In the genomic region with DNA sequence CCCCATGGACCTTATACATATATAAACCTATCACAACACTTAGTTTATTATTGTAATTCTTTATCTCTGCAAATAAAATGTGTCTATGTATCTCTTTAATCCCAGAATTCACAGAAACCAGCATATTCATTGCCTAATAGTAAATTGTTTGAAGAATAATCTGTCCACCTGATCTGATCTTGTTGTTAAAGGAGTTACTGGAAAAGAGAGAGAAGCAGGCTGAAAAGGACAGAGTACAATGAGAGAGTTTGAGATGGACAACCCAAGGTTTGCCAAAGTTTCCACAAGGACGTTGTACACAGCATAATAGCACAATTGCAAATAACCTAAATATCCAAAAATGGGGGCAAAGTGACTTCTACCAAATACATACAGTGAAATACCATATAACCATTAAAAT, we compare ENCODE assay signal across 24 cellular contexts.
"Had no signal": no experiment of that assay in that cellular context is flagged by ENCODE, and none has a peak within 500 bp of the region (broad histone marks: within the 10 kb centered on the region; RNA-seq: fewer than 3 reads in every experiment).

No MANE protein-coding gene starts in this region.

- H3K27ac ChIP-seq: SK-N-MC, WERI-Rb-1 had no signal

- H3K27ac Mint-ChIP-seq: activated CD4-positive, alpha-beta T cell treated with anti-CD3 and anti-CD28 coated beads for 36 hours; activated CD8-positive, alpha-beta T cell treated with anti-CD3 and anti-CD28 coated beads for 36 hours; activated T-cell treated with anti-CD3 and anti-CD28 coated beads, Interleukin-2, amount 50 U/mL, for 72 hours; activated T-helper 2 cell treated with anti-CD3 and anti-CD28 coated beads, Interferon-gamma antibody, Interleukin-2, Interleukin-4, amounts not matched to agents 10 μg/mL and 5 μg/mL and 100 μg/mL, durations not matched to agents 14 hours and 24 hours and 36 hours; T-cell had no signal

- H3K4me3 ChIP-seq: K562, SK-N-MC had no signal

- H3K4me3 Mint-ChIP-seq: activated CD4-positive, alpha-beta T cell treated with anti-CD3 and anti-CD28 coated beads for 36 hours; activated CD8-positive, alpha-beta T cell treated with anti-CD3 and anti-CD28 coated beads for 36 hours; activated T-cell treated with anti-CD3 and anti-CD28 coated beads, Interleukin-2, amount 50 U/mL, for 72 hours; T-cell had no signal

- H3K9me3 Mint-ChIP-seq: activated CD8-positive, alpha-beta T cell treated with anti-CD3 and anti-CD28 coated beads for 36 hours; activated T-cell treated with anti-CD3 and anti-CD28 coated beads, Interleukin-2, amount 50 U/mL, for 72 hours; activated T-helper 2 cell treated with anti-CD3 and anti-CD28 coated beads, Interferon-gamma antibody, Interleukin-2, Interleukin-4, amounts not matched to agents 10 μg/mL and 5 μg/mL and 100 μg/mL, durations not matched to agents 14 hours and 24 hours and 36 hours; T-cell had no signal

- H3K36me3 ChIP-seq: WERI-Rb-1 had no signal

- ATAC-seq: activated CD4-positive, alpha-beta T cell treated with anti-CD3 and anti-CD28 coated beads for 36 hours; activated CD8-positive, alpha-beta T cell treated with anti-CD3 and anti-CD28 coated beads for 36 hours; activated T-cell treated with anti-CD3 and anti-CD28 coated beads, Interleukin-2, amount 50 U/mL, for 72 hours; K562; T-cell had no signal

- H3K27me3 Mint-ChIP-seq: activated CD4-positive, alpha-beta T cell treated with anti-CD3 and anti-CD28 coated beads for 36 hours; activated CD8-positive, alpha-beta T cell treated with anti-CD3 and anti-CD28 coated beads for 36 hours; T-cell had no signal

- H3K36me3 Mint-ChIP-seq: T-cell had no signal

- DNase-seq: activated CD4-positive, alpha-beta T cell treated with anti-CD3 and anti-CD28 coated beads for 36 hours; activated CD4-positive, alpha-beta T cell treated with anti-CD3 and anti-CD28 coated beads, Interleukin-2, amount 50 U/mL, for 1 hour; activated CD8-positive, alpha-beta memory T cell treated with anti-CD3 and anti-CD28 coated beads, Interleukin-2, amount 50 U/mL, for 4 hours; activated CD8-positive, alpha-beta T cell treated with anti-CD3 and anti-CD28 coated beads for 36 hours; activated naive CD4-positive, alpha-beta T cell treated with anti-CD3 and anti-CD28 coated beads, Interleukin-2, amount 50 U/mL, for 16 hours; activated T-cell treated with anti-CD3 and anti-CD28 coated beads, Interleukin-2, amount 50 U/mL, for 72 hours; aorta; central memory CD4-positive, alpha-beta T cell; Karpas-422; MM.1S; NCI-H1105; NCI-H1436; NCI-H1694 treated with DMSO at 0.1 percent for 48 hours; NCI-H2029 treated with DMSO at 0.1 percent for 48 hours; NCI-H345; NCI-H510A treated with DMSO at 0.1 percent for 48 hours; NK-92 treated with Interleukin-12 subunit alpha and Interleukin-12 subunit beta, amount 100 ng/mL, for 24 hours; T-cell; T-helper 2 cell; T1000; WERI-Rb-1 had no signal
